Comparison of ENCODE assay signal across 1 cellular context in the genomic region with DNA sequence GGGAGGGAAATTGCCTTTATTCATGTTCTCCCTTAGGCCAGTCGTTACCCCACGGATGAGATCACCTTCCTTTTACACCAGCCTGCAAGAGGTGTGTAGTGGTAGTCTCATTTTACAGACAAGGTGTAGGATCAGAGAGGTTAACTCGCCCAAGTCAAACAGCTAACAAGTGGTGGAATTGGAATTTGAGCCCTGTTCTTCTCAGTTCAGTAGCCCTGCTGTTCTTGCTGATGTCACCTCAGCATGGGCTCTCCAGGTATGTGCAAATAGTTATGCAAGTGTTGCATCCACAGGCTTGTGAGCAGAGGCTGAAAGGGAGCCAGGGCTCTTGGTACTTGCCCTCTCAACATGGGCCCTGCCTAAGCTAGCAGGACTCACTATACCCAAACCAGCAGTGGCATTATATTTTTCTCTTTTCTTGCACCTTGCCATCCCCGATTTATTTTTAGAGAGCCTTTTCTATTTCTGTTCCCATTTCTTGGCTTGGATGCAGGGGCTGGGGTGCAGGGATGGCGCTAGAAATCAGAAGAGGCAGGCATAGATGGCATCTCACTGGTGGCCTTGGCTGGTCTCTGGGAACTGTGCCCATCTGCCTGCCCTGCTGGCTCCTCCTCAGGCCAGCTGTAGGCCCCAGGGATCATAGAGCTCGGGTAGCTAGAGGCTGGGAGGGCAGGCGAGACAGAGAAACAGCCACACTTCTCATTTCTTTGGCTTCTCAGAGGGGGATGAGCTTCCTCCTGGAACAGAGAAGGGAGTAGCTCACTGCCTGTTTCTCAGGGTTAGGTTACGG.
TF ChIP-seq lines count a peak whose summit lies in the region.

No MANE protein-coding gene starts in this region.

TF ChIP-seq in HepG2, 621 proteins besides CTCF, POLR2A, EP300 and RAD21 (continued from another document and continues in another):
- TF ChIP-seq, protein P1, sequence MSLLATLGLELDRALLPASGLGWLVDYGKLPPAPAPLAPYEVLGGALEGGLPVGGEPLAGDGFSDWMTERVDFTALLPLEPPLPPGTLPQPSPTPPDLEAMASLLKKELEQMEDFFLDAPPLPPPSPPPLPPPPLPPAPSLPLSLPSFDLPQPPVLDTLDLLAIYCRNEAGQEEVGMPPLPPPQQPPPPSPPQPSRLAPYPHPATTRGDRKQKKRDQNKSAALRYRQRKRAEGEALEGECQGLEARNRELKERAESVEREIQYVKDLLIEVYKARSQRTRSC (CRISPR knock-in tag; IDR thresholded peaks at IDR 0.05; ENCODE audit: low read depth), result peak; percentile 60; the same call in 1 of the 2 replicates
- TF ChIP-seq, protein P2, sequence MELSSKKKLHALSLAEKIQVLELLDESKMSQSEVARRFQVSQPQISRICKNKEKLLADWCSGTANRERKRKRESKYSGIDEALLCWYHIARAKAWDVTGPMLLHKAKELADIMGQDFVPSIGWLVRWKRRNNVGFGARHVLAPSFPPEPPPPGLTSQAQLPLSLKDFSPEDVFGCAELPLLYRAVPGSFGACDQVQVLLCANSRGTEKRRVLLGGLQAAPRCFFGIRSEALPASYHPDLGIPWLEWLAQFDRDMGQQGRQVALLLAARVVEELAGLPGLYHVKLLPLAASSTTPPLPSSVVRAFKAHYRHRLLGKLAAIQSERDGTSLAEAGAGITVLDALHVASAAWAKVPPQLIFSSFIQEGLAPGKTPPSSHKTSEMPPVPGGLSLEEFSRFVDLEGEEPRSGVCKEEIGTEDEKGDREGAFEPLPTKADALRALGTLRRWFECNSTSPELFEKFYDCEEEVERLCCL (CRISPR knock-in tag; IDR thresholded peaks at IDR 0.05; ENCODE audit: borderline replicate concordance), result no peak
- no peak for TF ChIP-seq ZNF720 (CRISPR knock-in tag; IDR thresholded peaks at IDR 0.05)
- TF ChIP-seq, protein P3, sequence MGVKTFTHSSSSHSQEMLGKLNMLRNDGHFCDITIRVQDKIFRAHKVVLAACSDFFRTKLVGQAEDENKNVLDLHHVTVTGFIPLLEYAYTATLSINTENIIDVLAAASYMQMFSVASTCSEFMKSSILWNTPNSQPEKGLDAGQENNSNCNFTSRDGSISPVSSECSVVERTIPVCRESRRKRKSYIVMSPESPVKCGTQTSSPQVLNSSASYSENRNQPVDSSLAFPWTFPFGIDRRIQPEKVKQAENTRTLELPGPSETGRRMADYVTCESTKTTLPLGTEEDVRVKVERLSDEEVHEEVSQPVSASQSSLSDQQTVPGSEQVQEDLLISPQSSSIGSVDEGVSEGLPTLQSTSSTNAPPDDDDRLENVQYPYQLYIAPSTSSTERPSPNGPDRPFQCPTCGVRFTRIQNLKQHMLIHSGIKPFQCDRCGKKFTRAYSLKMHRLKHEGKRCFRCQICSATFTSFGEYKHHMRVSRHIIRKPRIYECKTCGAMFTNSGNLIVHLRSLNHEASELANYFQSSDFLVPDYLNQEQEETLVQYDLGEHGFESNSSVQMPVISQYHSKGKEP (CRISPR knock-in tag; IDR thresholded peaks at IDR 0.05), result no peak
- no peak for TF ChIP-seq ZNF121 (CRISPR knock-in tag; IDR thresholded peaks at IDR 0.05)
- TF ChIP-seq CBFB (CRISPR knock-in tag; IDR thresholded peaks at IDR 0.05), result peak; percentile 54; the same call in 1 of the 2 replicates
- no peak for TF ChIP-seq ZNF546 (CRISPR knock-in tag; conservative IDR thresholded peaks at IDR 0.05)
- TF ChIP-seq MAZ (IDR thresholded peaks at IDR 0.05; ENCODE audit: borderline replicate concordance, low read depth, low read length), result peak; percentile 64; the same call in 1 of the 2 replicates
- no peak for TF ChIP-seq MAZ (CRISPR knock-in tag; IDR thresholded peaks at IDR 0.05; ENCODE audit: low read depth)
- 0 out of 2 replicates have a peak, but pooled peaks have one; percentile 37 for TF ChIP-seq ZNF605 (CRISPR knock-in tag; IDR thresholded peaks at IDR 0.05)
- no peak for TF ChIP-seq RBFOX2 (IDR thresholded peaks at IDR 0.05; ENCODE audit: low read depth, low read length)
- no peak for TF ChIP-seq ZNF550 (CRISPR knock-in tag; IDR thresholded peaks at IDR 0.05; ENCODE audit: borderline replicate concordance)
- TF ChIP-seq RNF2 (conservative IDR thresholded peaks at IDR 0.05; ENCODE audit: low read depth), result no peak
- 0 out of 2 replicates have a peak, but pooled peaks have one; percentile 34 for TF ChIP-seq THAP7 (CRISPR knock-in tag; IDR thresholded peaks at IDR 0.05)
- TF ChIP-seq CBX1 (IDR thresholded peaks at IDR 0.05; ENCODE audit: low read depth), result no peak
- 0 out of 2 replicates have a peak, but pooled peaks have one; percentile 13 for TF ChIP-seq HCFC1 (IDR thresholded peaks at IDR 0.05; ENCODE audit: low read depth, low read length)
- TF ChIP-seq UBTF (CRISPR knock-in tag; IDR thresholded peaks at IDR 0.05), result peak; percentile 52
- TF ChIP-seq GATAD2A (CRISPR knock-in tag; IDR thresholded peaks at IDR 0.05), result peak; percentile 91
- no peak for TF ChIP-seq IRF1 (CRISPR knock-in tag; IDR thresholded peaks at IDR 0.05; ENCODE audit: low read depth)
- no peak for TF ChIP-seq ETV6 (CRISPR knock-in tag; conservative IDR thresholded peaks at IDR 0.05)
- TF ChIP-seq, protein P4, sequence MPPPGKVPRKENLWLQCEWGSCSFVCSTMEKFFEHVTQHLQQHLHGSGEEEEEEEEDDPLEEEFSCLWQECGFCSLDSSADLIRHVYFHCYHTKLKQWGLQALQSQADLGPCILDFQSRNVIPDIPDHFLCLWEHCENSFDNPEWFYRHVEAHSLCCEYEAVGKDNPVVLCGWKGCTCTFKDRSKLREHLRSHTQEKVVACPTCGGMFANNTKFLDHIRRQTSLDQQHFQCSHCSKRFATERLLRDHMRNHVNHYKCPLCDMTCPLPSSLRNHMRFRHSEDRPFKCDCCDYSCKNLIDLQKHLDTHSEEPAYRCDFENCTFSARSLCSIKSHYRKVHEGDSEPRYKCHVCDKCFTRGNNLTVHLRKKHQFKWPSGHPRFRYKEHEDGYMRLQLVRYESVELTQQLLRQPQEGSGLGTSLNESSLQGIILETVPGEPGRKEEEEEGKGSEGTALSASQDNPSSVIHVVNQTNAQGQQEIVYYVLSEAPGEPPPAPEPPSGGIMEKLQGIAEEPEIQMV (CRISPR knock-in tag; IDR thresholded peaks at IDR 0.05; ENCODE audit: low read depth), result peak; percentile 42; the same call in 1 of the 2 replicates
- no peak for TF ChIP-seq ZNF432 (CRISPR knock-in tag; IDR thresholded peaks at IDR 0.05; ENCODE audit: borderline replicate concordance)
- peak; percentile 51; the same call in 1 of the 2 replicates for TF ChIP-seq MYC (CRISPR knock-in tag; IDR thresholded peaks at IDR 0.05; ENCODE audit: borderline replicate concordance)
- no peak for TF ChIP-seq IRX3 (CRISPR knock-in tag; IDR thresholded peaks at IDR 0.05; ENCODE audit: borderline replicate concordance, low read depth)
- no peak for TF ChIP-seq SCMH1 (CRISPR knock-in tag; IDR thresholded peaks at IDR 0.05; ENCODE audit: borderline replicate concordance)
- TF ChIP-seq ZNF556 (CRISPR knock-in tag; IDR thresholded peaks at IDR 0.05; ENCODE audit: borderline replicate concordance), result peak; percentile 76; the same call in 1 of the 2 replicates
- no peak for TF ChIP-seq ZNF670 (CRISPR knock-in tag; IDR thresholded peaks at IDR 0.05; ENCODE audit: borderline replicate concordance)
- TF ChIP-seq ZFP36 (IDR thresholded peaks at IDR 0.05; ENCODE audit: borderline replicate concordance, low read depth, low read length, partially characterized antibody), result peak; percentile 95
- TF ChIP-seq NFATC3 (CRISPR knock-in tag; IDR thresholded peaks at IDR 0.05), result peak; percentile 62; the same call in 1 of the 2 replicates
- no peak for TF ChIP-seq AGO2 (optimal IDR thresholded peaks at IDR 0.05; ENCODE audit: low read depth, low read length)
- TF ChIP-seq, protein P5, sequence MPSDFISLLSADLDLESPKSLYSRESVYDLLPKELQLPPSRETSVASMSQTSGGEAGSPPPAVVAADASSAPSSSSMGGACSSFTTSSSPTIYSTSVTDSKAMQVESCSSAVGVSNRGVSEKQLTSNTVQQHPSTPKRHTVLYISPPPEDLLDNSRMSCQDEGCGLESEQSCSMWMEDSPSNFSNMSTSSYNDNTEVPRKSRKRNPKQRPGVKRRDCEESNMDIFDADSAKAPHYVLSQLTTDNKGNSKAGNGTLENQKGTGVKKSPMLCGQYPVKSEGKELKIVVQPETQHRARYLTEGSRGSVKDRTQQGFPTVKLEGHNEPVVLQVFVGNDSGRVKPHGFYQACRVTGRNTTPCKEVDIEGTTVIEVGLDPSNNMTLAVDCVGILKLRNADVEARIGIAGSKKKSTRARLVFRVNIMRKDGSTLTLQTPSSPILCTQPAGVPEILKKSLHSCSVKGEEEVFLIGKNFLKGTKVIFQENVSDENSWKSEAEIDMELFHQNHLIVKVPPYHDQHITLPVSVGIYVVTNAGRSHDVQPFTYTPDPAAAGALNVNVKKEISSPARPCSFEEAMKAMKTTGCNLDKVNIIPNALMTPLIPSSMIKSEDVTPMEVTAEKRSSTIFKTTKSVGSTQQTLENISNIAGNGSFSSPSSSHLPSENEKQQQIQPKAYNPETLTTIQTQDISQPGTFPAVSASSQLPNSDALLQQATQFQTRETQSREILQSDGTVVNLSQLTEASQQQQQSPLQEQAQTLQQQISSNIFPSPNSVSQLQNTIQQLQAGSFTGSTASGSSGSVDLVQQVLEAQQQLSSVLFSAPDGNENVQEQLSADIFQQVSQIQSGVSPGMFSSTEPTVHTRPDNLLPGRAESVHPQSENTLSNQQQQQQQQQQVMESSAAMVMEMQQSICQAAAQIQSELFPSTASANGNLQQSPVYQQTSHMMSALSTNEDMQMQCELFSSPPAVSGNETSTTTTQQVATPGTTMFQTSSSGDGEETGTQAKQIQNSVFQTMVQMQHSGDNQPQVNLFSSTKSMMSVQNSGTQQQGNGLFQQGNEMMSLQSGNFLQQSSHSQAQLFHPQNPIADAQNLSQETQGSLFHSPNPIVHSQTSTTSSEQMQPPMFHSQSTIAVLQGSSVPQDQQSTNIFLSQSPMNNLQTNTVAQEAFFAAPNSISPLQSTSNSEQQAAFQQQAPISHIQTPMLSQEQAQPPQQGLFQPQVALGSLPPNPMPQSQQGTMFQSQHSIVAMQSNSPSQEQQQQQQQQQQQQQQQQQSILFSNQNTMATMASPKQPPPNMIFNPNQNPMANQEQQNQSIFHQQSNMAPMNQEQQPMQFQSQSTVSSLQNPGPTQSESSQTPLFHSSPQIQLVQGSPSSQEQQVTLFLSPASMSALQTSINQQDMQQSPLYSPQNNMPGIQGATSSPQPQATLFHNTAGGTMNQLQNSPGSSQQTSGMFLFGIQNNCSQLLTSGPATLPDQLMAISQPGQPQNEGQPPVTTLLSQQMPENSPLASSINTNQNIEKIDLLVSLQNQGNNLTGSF (CRISPR knock-in tag; IDR thresholded peaks at IDR 0.05), result no peak
- TF ChIP-seq ZNF34 (CRISPR knock-in tag; IDR thresholded peaks at IDR 0.05; ENCODE audit: borderline replicate concordance), result 0 out of 2 replicates have a peak, but pooled peaks have one; percentile 49
- peak; percentile 84; the same call in 1 of the 2 replicates for TF ChIP-seq ZNF12 (CRISPR knock-in tag; IDR thresholded peaks at IDR 0.05)
- TF ChIP-seq MLLT10 (CRISPR knock-in tag; IDR thresholded peaks at IDR 0.05), result no peak
- no peak for TF ChIP-seq NFE2L1 (CRISPR knock-in tag; IDR thresholded peaks at IDR 0.05; ENCODE audit: borderline replicate concordance)
- TF ChIP-seq, protein P6, sequence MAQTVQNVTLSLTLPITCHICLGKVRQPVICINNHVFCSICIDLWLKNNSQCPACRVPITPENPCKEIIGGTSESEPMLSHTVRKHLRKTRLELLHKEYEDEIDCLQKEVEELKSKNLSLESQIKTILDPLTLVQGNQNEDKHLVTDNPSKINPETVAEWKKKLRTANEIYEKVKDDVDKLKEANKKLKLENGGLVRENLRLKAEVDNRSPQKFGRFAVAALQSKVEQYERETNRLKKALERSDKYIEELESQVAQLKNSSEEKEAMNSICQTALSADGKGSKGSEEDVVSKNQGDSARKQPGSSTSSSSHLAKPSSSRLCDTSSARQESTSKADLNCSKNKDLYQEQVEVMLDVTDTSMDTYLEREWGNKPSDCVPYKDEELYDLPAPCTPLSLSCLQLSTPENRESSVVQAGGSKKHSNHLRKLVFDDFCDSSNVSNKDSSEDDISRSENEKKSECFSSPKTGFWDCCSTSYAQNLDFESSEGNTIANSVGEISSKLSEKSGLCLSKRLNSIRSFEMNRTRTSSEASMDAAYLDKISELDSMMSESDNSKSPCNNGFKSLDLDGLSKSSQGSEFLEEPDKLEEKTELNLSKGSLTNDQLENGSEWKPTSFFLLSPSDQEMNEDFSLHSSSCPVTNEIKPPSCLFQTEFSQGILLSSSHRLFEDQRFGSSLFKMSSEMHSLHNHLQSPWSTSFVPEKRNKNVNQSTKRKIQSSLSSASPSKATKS (CRISPR knock-in tag; IDR thresholded peaks at IDR 0.05), result no peak
- TF ChIP-seq ZNF136 (CRISPR knock-in tag; IDR thresholded peaks at IDR 0.05; ENCODE audit: low read depth), result peak; percentile 89
- 0 out of 2 replicates have a peak, but pooled peaks have one; percentile 25 for TF ChIP-seq NCOA1 (CRISPR knock-in tag; IDR thresholded peaks at IDR 0.05)
- TF ChIP-seq ZSCAN20 (CRISPR knock-in tag; IDR thresholded peaks at IDR 0.05; ENCODE audit: borderline replicate concordance), result no peak
- peak; percentile 81 for TF ChIP-seq MXD4 (CRISPR knock-in tag; IDR thresholded peaks at IDR 0.05)
- no peak for TF ChIP-seq HOXD1 (CRISPR knock-in tag; IDR thresholded peaks at IDR 0.05)
- no peak for TF ChIP-seq HNRNPLL (IDR thresholded peaks at IDR 0.05; ENCODE audit: low read depth, low read length, poor library complexity, severe bottlenecking)
- no peak for TF ChIP-seq ZNF431 (CRISPR knock-in tag; IDR thresholded peaks at IDR 0.05; ENCODE audit: borderline replicate concordance, low read depth)
- TF ChIP-seq CHD4 (IDR thresholded peaks at IDR 0.05; ENCODE audit: borderline replicate concordance, low read length), result no peak
